In the genomic region with DNA sequence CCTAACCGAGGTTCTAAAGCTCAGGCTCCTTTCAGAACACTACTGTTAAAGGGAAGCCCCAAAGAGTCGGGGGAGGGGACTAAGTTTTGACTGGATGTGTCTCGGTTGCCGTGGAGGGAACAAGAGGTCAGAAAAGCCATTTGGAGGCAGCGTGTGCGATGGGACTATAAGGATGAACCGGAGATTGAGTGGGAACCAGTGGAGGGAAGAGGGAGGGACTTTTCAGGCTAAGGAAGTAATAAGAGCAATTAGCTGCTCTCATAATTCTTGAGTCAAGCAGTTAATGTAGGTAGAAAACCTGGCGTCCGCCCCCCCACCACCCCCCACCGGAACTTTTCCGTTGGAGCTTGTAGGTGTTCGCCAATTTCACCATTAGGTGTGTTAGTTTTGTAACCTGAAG, we compare ENCODE assay signal across 8 cellular contexts. TPM values are rescaled to one million over a fixed set of nuclear protein-coding genes. Genes with fewer than 3 reads are reported as not detected.
DNase-seq lines count a peak whose midpoint lies in the region; TF ChIP-seq lines count a peak whose summit lies in the region.

No MANE protein-coding gene starts in this region.

- H3K36me3 Mint-ChIP-seq in chondrocyte (ENCODE audit: low read depth): no peaks in the 10 kb centered on the region

- peaks cover 35% of the 10 kb centered on the region for H3K27me3 ChIP-seq in HUES6 (ENCODE audit: control insufficient read depth, insufficient read depth, low read length)

- H3K27ac ChIP-seq in C4-2B: peak overlapping the region; percentile 75
- H3K27ac ChIP-seq in HUES6 (ENCODE audit: low read depth, low read length): peak overlapping the region; percentile 85; the same call in 1 of the 2 replicates

- no peaks in the 10 kb centered on the region for H3K36me3 ChIP-seq in HUES6 (ENCODE audit: control insufficient read depth, insufficient read depth, low read length)

- H3K9me3 Mint-ChIP-seq in chondrocyte (ENCODE audit: low read depth): no peaks in the 10 kb centered on the region

- TF ChIP-seq CTCF in C4-2B (conservative IDR thresholded peaks at IDR 0.05): no peak
- no peak for TF ChIP-seq CTCF in chondrocyte (IDR thresholded peaks at IDR 0.05)

- peak overlapping the region; percentile 84 for H3K4me3 Mint-ChIP-seq in chondrocyte (ENCODE audit: unreplicated experiment)

- H3K4me1 Mint-ChIP-seq in chondrocyte (ENCODE audit: low read depth): peaks cover 29% of the 10 kb centered on the region

- H3K4me3 ChIP-seq in HUES6 (ENCODE audit: low read depth, low read length): peak overlapping the region; percentile 98

- peak overlapping the region; percentile 98 for H3K27ac Mint-ChIP-seq in chondrocyte (ENCODE audit: unreplicated experiment)

- H3K4me1 ChIP-seq in HUES6 (ENCODE audit: control insufficient read depth, insufficient read depth, low read length): peaks cover 4% of the 10 kb centered on the region

- peak overlapping the region; percentile 96 for H3K9ac ChIP-seq in HUES6 (ENCODE audit: low read length)

- peak; percentile 5 for DNase-seq in GM19238 (ENCODE audit: insufficient read length, low spot score)
- DNase-seq in SKM-1 treated with dmso at 0.1 percent for 144 hours (lab: John Stamatoyannopoulos, UW; ENCODE audit: unreplicated experiment): peak; percentile 35
- DNase-seq in chondrocyte (ENCODE audit: low spot score): no peak
- peak; percentile 82 for DNase-seq in left kidney (ENCODE audit: low read depth, low spot score)
- peak; percentile 10 to 11 for DNase-seq in stimulated activated CD4-positive, alpha-beta T cell treated with anti-CD3 and anti-CD28 coated beads, Interleukin-4, amount 100 ng/mL, for 48 hours (ENCODE audit: low read depth in 2 of 2)
- DNase-seq in effector CD8-positive, alpha-beta T cell (lab: John Stamatoyannopoulos, UW): no peak

- H3K9me3 ChIP-seq in HUES6 (ENCODE audit: control insufficient read depth, insufficient read depth, low read depth, low read length): no peaks in the 10 kb centered on the region

- no peaks in the 10 kb centered on the region for H3K27me3 Mint-ChIP-seq in chondrocyte (ENCODE audit: low read depth)

RNA-seq across cellular contexts. Expression of a gene that starts 0.5 kb away (rescaled TPM):
- 32.1 to 54.6 TPM (median 35.1 TPM) in 3 replicates for total RNA-seq in chondrocyte

RNA-seq across cellular contexts. Expression of a gene that starts 59.7 kb away (rescaled TPM):
- 7.7 to 11.7 TPM (median 8.0 TPM) in 3 replicates for total RNA-seq in chondrocyte

Comparison
In these comparisons a context has a peak if more than half of its experiments do, and no peak if none do; other contexts are left out.
1. DNase-seq: peak in GM19238 (single experiment), SKM-1 treated with dmso at 0.1 percent for 144 hours (single experiment), left kidney (single experiment) and stimulated activated CD4-positive, alpha-beta T cell treated with anti-CD3 and anti-CD28 coated beads, Interleukin-4, amount 100 ng/mL, for 48 hours (2 of 2); none in chondrocyte (single experiment) and effector CD8-positive, alpha-beta T cell (single experiment).